In the genomic region with DNA sequence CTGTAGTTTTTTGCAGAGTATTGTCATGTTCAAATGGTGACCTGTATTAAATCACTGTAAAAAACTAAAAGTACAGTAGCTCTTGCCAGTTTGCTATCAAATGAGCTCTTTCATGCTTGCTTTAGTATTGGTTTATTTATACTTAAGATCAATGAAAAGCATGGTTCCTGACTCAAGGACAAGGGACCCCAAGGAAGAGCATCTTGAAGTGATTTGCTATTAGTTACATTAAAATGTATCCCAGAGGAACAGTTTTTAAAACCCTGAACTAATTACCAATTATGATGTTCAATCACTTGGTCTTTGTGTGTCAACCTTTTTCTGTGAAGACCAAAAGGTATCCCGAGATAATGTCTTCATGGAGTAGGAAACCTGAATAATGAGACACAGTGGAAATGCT, we compare ENCODE assay signal across 6 cellular contexts. TPM values are rescaled to one million over a fixed set of nuclear protein-coding genes. Genes with fewer than 3 reads are reported as not detected.
"Had no signal": no experiment of that assay in that cellular context is flagged by ENCODE, and none has a peak within 500 bp of the region (broad histone marks: within the 10 kb centered on the region; RNA-seq: fewer than 3 reads in every experiment).

A gene with protein sequence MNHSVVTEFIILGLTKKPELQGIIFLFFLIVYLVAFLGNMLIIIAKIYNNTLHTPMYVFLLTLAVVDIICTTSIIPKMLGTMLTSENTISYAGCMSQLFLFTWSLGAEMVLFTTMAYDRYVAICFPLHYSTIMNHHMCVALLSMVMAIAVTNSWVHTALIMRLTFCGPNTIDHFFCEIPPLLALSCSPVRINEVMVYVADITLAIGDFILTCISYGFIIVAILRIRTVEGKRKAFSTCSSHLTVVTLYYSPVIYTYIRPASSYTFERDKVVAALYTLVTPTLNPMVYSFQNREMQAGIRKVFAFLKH (minus strand): TSS at position 101 of the 400 bp plus-strand sequence. CDS start 6,698 bp downstream, outside the sequence.

- DNase-seq: IMR-90 had no signal

- H3K4me3 ChIP-seq: K562 had no signal

- H3K27ac ChIP-seq: HL-60 had no signal

RNA-seq across cellular contexts. Expression of the gene that starts here (rescaled TPM):
- total RNA-seq: HepG2, HT-29, HT1080, IMR-90, K562 had no signal
